ENCODE assay signal across 19 cellular contexts in genomic region chr12:124624823-124625222, GRCh38.
"Had no signal": no experiment of that assay in that cellular context is flagged by ENCODE, and none has a peak within 500 bp of the region (broad histone marks: within the 10 kb centered on the region; RNA-seq: fewer than 3 reads in every experiment).

No MANE protein-coding gene starts in this region.

- ATAC-seq: activated CD4-positive, CD25-positive, alpha-beta regulatory T cell treated with anti-CD3 and anti-CD28 coated beads, Interleukin-2, amount 50 U/mL, for 24 hours; activated CD8-positive, alpha-beta T cell treated with anti-CD3 and anti-CD28 coated beads for 36 hours; activated T-cell treated with anti-CD3 and anti-CD28 coated beads, Interleukin-2, amount 50 U/mL, for 72 hours had no signal

- H3K27ac ChIP-seq: adrenal gland had no signal

- H3K9me3 ChIP-seq: adrenal gland, MG63 had no signal

- DNase-seq: activated CD4-positive, alpha-beta T cell treated with anti-CD3 and anti-CD28 coated beads for 4 hours; activated CD8-positive, alpha-beta memory T cell treated with anti-CD3 and anti-CD28 coated beads, Interleukin-2, amount 50 U/mL, for 4 hours; activated CD8-positive, alpha-beta T cell treated with anti-CD3 and anti-CD28 coated beads for 36 hours; activated gamma-delta T cell treated with Interleukin-2 at 50 U/mL for 16 hours; activated naive CD4-positive, alpha-beta T cell treated with anti-CD3 and anti-CD28 coated beads, Interleukin-2, amount 10 ng/mL, durations not matched to agents 7 days and 5 days; activated naive CD8-positive, alpha-beta T cell treated with anti-CD3 and anti-CD28 coated beads for 36 hours; activated T-cell treated with anti-CD3 and anti-CD28 coated beads, Interleukin-2, amount 50 U/mL, for 72 hours; adrenal gland; anterior cingulate cortex; MG63; MV-4-11; NCI-H1092 treated with DMSO at 0.1 percent for 48 hours; NCI-H1417 treated with DMSO at 0.1 percent for 48 hours; NCI-H1694 treated with DMSO at 0.1 percent for 48 hours; NCI-H2029 treated with DMSO at 0.1 percent for 48 hours; NCI-H510A treated with DMSO at 0.1 percent for 48 hours; NCI-H69; SHP77 treated with DMSO at 0.1 percent for 48 hours had no signal

- H3K36me3 ChIP-seq: adrenal gland, MG63 had no signal

- H3K27me3 ChIP-seq: adrenal gland, MG63 had no signal

- H3K4me3 ChIP-seq: adrenal gland, MG63 had no signal
